17 cellular contexts compared by ENCODE assay signal in the genomic region with DNA sequence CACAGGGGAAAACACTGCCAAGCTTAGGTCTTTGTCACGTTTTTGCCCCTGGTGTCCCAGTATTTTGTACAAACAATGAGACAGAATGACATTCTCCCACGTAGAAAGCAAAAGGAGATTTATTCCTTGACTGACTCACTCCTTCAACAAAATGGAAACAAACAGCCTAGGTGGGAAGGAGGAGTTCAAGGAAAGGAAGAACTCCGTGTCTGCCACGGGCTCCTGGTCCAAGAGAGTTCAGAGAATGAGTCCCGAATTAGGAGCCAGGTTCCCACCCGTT. TPM values are rescaled to one million over a fixed set of nuclear protein-coding genes. Genes with fewer than 3 reads are reported as not detected.
A peak's percentile ranks its signal among the peaks of the same experiment; 100 is the strongest.
DNase-seq lines count a peak whose midpoint lies in the region; ATAC-seq and TF ChIP-seq lines count a peak whose summit lies in the region.
"Had no signal": no experiment of that assay in that cellular context is flagged by ENCODE, and none has a peak within 500 bp of the region (broad histone marks: within the 10 kb centered on the region; RNA-seq: fewer than 3 reads in every experiment).

No MANE protein-coding gene starts in this region.

- 19 to 57% methylated on average over 6 of the region's 6 CpGs for WGBS in gastroesophageal sphincter (ENCODE audit: low coverage in 1 of 2), 2 donors

- TF ChIP-seq CTCF in activated B cell treated with CpG ODN at 0.5 μM for 24 hours (IDR thresholded peaks at IDR 0.05): no peak
- no peak for TF ChIP-seq CTCF in gastroesophageal sphincter (IDR thresholded peaks at IDR 0.05)
- no peak for TF ChIP-seq CTCF in BE2C (IDR thresholded peaks at IDR 0.05; ENCODE audit: low read depth, low read length)

- peak overlapping the region; percentile 63 for H3K27ac Mint-ChIP-seq in activated B cell treated with CpG ODN at 0.5 μM for 24 hours
- H3K27ac Mint-ChIP-seq: activated naive CD8-positive, alpha-beta T cell treated with anti-CD3 and anti-CD28 coated beads, Interleukin-2, amount 10 ng/mL, durations not matched to agents 7 days and 5 days; stimulated activated naive CD8-positive, alpha-beta T cell treated with anti-CD3 and anti-CD28 coated beads, Interleukin-15, Interleukin-2, amounts not matched to agents 100 ng/mL and 50 ng/mL, for 24 hours had no signal

- peaks cover 95% of the 10 kb centered on the region for H3K36me3 Mint-ChIP-seq in activated B cell treated with CpG ODN at 0.5 μM for 24 hours (ENCODE audit: low read depth)

- H3K4me3 ChIP-seq in gastroesophageal sphincter: no peak overlapping the region
- no peak overlapping the region for H3K4me3 ChIP-seq in rectal smooth muscle tissue (ENCODE audit: low read length)
- no peak overlapping the region for H3K4me3 ChIP-seq in BE2C (ENCODE audit: low read depth, low read length)
- H3K4me3 ChIP-seq: lung had no signal

- H3K9me3 ChIP-seq in gastroesophageal sphincter: no peaks in the 10 kb centered on the region
- H3K9me3 ChIP-seq in BE2C: no peaks in the 10 kb centered on the region
- H3K9me3 ChIP-seq: neutrophil had no signal

- intact Hi-C loops in activated B cell treated with CpG ODN at 0.5 μM for 24 hours (cut with micrococcal nuclease): no loop called here

- H3K9me3 Mint-ChIP-seq in activated B cell treated with CpG ODN at 0.5 μM for 24 hours: no peaks in the 10 kb centered on the region
- H3K9me3 Mint-ChIP-seq: activated naive CD8-positive, alpha-beta T cell treated with anti-CD3 and anti-CD28 coated beads, Interleukin-2, amount 10 ng/mL, durations not matched to agents 7 days and 5 days; stimulated activated naive CD8-positive, alpha-beta T cell treated with anti-CD3 and anti-CD28 coated beads, Interleukin-15, Interleukin-2, amounts not matched to agents 100 ng/mL and 50 ng/mL, for 24 hours had no signal

- H3K27me3 ChIP-seq in gastroesophageal sphincter (no peaks in the 10 kb centered on the region), rectal smooth muscle tissue (ENCODE audit: control insufficient read depth, insufficient read depth, low read length) (no peaks in the 10 kb centered on the region), BE2C (no peaks in the 10 kb centered on the region)
- H3K27me3 ChIP-seq: neutrophil had no signal

- DNase-seq in activated B cell treated with CpG ODN at 0.5 μM for 24 hours: no peak
- DNase-seq in BE2C: no peak
- no peak for DNase-seq in activated CD4-positive, alpha-beta T cell treated with anti-CD3 and anti-CD28 coated beads, Interleukin-2, amount 50 U/mL, for 48 hours
- DNase-seq: activated naive CD8-positive, alpha-beta T cell treated with anti-CD3 and anti-CD28 coated beads, Interleukin-2, amount 10 ng/mL, durations not matched to agents 7 days and 5 days; Calu3; erythroblast; NCI-H1105; NCI-H748 treated with DMSO at 0.1 percent for 48 hours; SIG-M5; T-helper 1 cell had no signal

- TF ChIP-seq EP300 in gastroesophageal sphincter (IDR thresholded peaks at IDR 0.05): no peak

- peaks cover 89% of the 10 kb centered on the region for H3K4me1 Mint-ChIP-seq in activated B cell treated with CpG ODN at 0.5 μM for 24 hours

- TF ChIP-seq POLR2A in gastroesophageal sphincter (IDR thresholded peaks at IDR 0.05): no peak

- POLR2A ChIA-PET in activated B cell treated with CpG ODN at 0.5 μM for 24 hours (lab: Charles Lee): interaction anchor here (1.6 to 2.5 kb wide), 2 partner anchors 8 to 10 kb away, joined by 3 to 7 read pairs; a partner anchor contains a TSS

- H3K4me3 Mint-ChIP-seq in activated B cell treated with CpG ODN at 0.5 μM for 24 hours: no peak overlapping the region
- H3K4me3 Mint-ChIP-seq: activated naive CD8-positive, alpha-beta T cell treated with anti-CD3 and anti-CD28 coated beads, Interleukin-2, amount 10 ng/mL, durations not matched to agents 7 days and 5 days; stimulated activated naive CD8-positive, alpha-beta T cell treated with anti-CD3 and anti-CD28 coated beads, Interleukin-15, Interleukin-2, amounts not matched to agents 100 ng/mL and 50 ng/mL, for 24 hours had no signal

- H3K36me3 ChIP-seq in gastroesophageal sphincter (peaks cover 0 to 46% of the 10 kb centered on the region in 2 donors), rectal smooth muscle tissue (ENCODE audit: control insufficient read depth, insufficient read depth, low read length) (peaks cover 2% of the 10 kb centered on the region), BE2C (peaks cover 71% of the 10 kb centered on the region)

- H3K27me3 Mint-ChIP-seq in activated B cell treated with CpG ODN at 0.5 μM for 24 hours: no peaks in the 10 kb centered on the region
- H3K27me3 Mint-ChIP-seq: activated naive CD8-positive, alpha-beta T cell treated with anti-CD3 and anti-CD28 coated beads, Interleukin-2, amount 10 ng/mL, durations not matched to agents 7 days and 5 days; stimulated activated naive CD8-positive, alpha-beta T cell treated with anti-CD3 and anti-CD28 coated beads, Interleukin-15, Interleukin-2, amounts not matched to agents 100 ng/mL and 50 ng/mL, for 24 hours had no signal

- no peak for ATAC-seq in activated B cell treated with CpG ODN at 0.5 μM for 24 hours (ENCODE audit: low read depth)
- peak; percentile 3 for ATAC-seq in gastroesophageal sphincter
- no peak for ATAC-seq in GM18909 (IDR thresholded peaks at IDR 0.05; ENCODE audit: poor library complexity, unreplicated experiment)
- no peak for ATAC-seq in HG03342 (IDR thresholded peaks at IDR 0.05; ENCODE audit: unreplicated experiment)

- H3K4me1 ChIP-seq in gastroesophageal sphincter (peaks cover 0 to 74% (median 53%) of the 10 kb centered on the region in 3 donors), rectal smooth muscle tissue (ENCODE audit: control insufficient read depth, insufficient read depth, low read length) (peaks cover 35% of the 10 kb centered on the region), BE2C (peaks cover 34% of the 10 kb centered on the region)

- peak overlapping the region in 3 of 4 donors; percentile 71 to 76 (median 74) for H3K27ac ChIP-seq in gastroesophageal sphincter
- H3K27ac ChIP-seq in rectal smooth muscle tissue (ENCODE audit: low read depth, low read length): peak overlapping the region; percentile 48
- H3K27ac ChIP-seq: neutrophil had no signal

- no peak overlapping the region for H3K9ac ChIP-seq in rectal smooth muscle tissue (ENCODE audit: low read length)

- CTCF ChIA-PET in activated B cell treated with CpG ODN at 0.5 μM for 24 hours (lab: Charles Lee): no interaction called here

RNA-seq across cellular contexts. Expression of a gene that starts 8.1 kb away (rescaled TPM):
- total RNA-seq in activated B cell treated with CpG ODN at 0.5 μM for 24 hours (106 and 110 TPM in 2 replicates), gastroesophageal sphincter (10 to 100 TPM; 32.4 to 81.6 (median 62.6) TPM)
- 57.2 TPM for polyA plus RNA-seq in BE2C (2012; ENCODE audit: insufficient read depth, insufficient read length, low read depth)
